ENCODE assay signal across 8 cellular contexts in the genomic region with DNA sequence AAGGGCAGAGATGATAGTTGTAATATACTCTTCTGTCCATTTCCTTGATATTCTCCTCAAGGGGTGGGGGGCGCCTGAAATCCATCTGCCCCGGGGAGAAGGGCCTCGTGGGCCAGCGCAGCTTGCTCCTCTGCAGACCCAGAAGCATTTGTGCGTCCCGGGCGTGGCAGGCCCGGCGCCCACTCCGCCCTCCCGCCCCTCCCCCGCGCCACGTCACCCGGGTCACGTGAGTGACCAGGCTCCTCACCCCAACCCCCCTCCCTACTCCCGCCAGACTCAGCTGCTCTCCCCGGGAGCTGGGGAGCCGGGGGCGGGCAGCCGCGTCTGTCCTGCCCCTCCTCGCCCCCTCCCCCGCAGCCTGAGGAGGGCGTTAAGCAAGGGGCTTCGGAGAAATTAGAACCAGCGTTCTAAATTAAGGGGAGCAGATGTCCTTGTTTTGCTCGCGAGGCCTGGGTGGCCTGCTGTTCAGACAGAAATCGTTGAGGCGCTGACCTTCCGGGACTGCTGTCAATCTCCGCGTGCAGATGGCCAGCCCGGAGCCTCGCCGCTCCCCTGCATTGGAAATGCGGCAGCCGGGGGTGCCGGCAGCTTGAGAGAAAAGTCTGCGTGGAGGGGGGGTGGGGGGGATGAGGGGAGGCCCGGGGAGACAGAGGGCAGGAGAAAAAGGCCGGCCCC.
DNase-seq lines count a peak whose midpoint lies in the region; ATAC-seq and TF ChIP-seq lines count a peak whose summit lies in the region.

No MANE protein-coding gene starts in this region.

- peak overlapping the region; percentile 15 for H3K4me3 ChIP-seq in astrocyte of the spinal cord (ENCODE audit: low read depth, low read length)

- peak; percentile 58 for ATAC-seq in GM19397 (IDR thresholded peaks at IDR 0.05; ENCODE audit: unreplicated experiment)
- ATAC-seq in sciatic nerve, result peak; percentile 94
- no peak for ATAC-seq in HG03565 (IDR thresholded peaks at IDR 0.05; ENCODE audit: unreplicated experiment)

- in situ Hi-C loops in astrocyte of the spinal cord (cut with HindIII; ENCODE audit: low sequenced_read_pairs), result no loop called here

- peak; percentile 55 for DNase-seq in CD1c-positive myeloid dendritic cell (ENCODE audit: extremely low spot score)
- peak; percentile 83 for DNase-seq in LHCN-M2 (ENCODE audit: low read depth)
- DNase-seq in T-helper 22 cell (ENCODE audit: low read depth), result peak; percentile 45
- peak; percentile 84 for DNase-seq in astrocyte of the spinal cord (ENCODE audit: low read depth, low spot score)
- DNase-seq in iPS DF 19.7 (ENCODE audit: low read depth, low spot score), result peak; percentile 9
- peak; percentile 90 for DNase-seq in sciatic nerve (ENCODE audit: low spot score)

- intact Hi-C loops in sciatic nerve (cut with DNase I), result no loop called here

- no peak for TF ChIP-seq CTCF in astrocyte of the spinal cord (IDR thresholded peaks at IDR 0.05; ENCODE audit: low read depth, low read length)

Comparison
In these comparisons a context has a peak if more than half of its experiments do, and no peak if none do; other contexts are left out.
1. DNase-seq: peak in every context shown above with its lines; median percentile 90 in sciatic nerve; 84 in astrocyte of the spinal cord; 83 in LHCN-M2; 55 in CD1c-positive myeloid dendritic cell; 45 in T-helper 22 cell; 9 in iPS DF 19.7.